In genomic region chr13:114234645-114235421, GRCh38 we compare ENCODE assay signal across 8 cellular contexts. TPM values are rescaled to one million over a fixed set of nuclear protein-coding genes. Genes with fewer than 3 reads are reported as not detected.
DNase-seq lines count a peak whose midpoint lies in the region; ATAC-seq, FAIRE-seq and TF ChIP-seq lines count a peak whose summit lies in the region.

TSS of gene CDC16 (plus strand) at chr13:114234897. CDS start at chr13:114235085, 188 bp downstream.

- peak; percentile 89 for ATAC-seq in GM19025 (IDR thresholded peaks at IDR 0.05; ENCODE audit: low read depth, unreplicated experiment)
- peak; percentile 87 for ATAC-seq in HG03280 (IDR thresholded peaks at IDR 0.05; ENCODE audit: unreplicated experiment)

- H3K9me3 ChIP-seq in kidney (ENCODE audit: control insufficient read depth in 1 of 2, low read length in 2 of 2), result no peaks in the 10 kb centered on the region

- peaks cover 4 to 24% of the 10 kb centered on the region in 2 donors for H3K36me3 ChIP-seq in kidney (ENCODE audit: control insufficient read depth in 1 of 2, insufficient read depth in 2 of 2, low read length in 2 of 2)

- peaks cover 0 to 5% of the 10 kb centered on the region in 2 donors for H3K4me1 ChIP-seq in kidney (ENCODE audit: control insufficient read depth in 1 of 2, insufficient read depth in 1 of 2, low read depth in 1 of 2, low read length in 2 of 2)

- FAIRE-seq in kidney (lab: Jason Lieb, UNC), result no peak

- DNase-seq in AG10803 (ENCODE audit: low read depth), result peak; percentile 91
- DNase-seq in NCI-H345 treated with DMSO at 0.1 percent for 48 hours (lab: John Stamatoyannopoulos, UW; ENCODE audit: unreplicated experiment), result peak; percentile 84
- peak; percentile 86 for DNase-seq in activated CD4-positive, CD25-positive, alpha-beta regulatory T cell treated with anti-CD3 and anti-CD28 coated beads, Interleukin-2, amount 50 U/mL, for 72 hours
- peak; percentile 93 for DNase-seq in cerebellar cortex (ENCODE audit: low spot score)
- DNase-seq in kidney, result peak; percentile 97
- peak; percentile 65 to 87 for DNase-seq in stimulated activated CD4-positive, alpha-beta T cell treated with anti-CD3 and anti-CD28 coated beads, Interleukin-15, amount 100 ng/mL, for 1 hour (ENCODE audit: low read depth in 1 of 2, low spot score in 1 of 2)

- peak within 1 kb of the TSS; percentile 85 for H3K4me3 ChIP-seq in AG10803 (ENCODE audit: low read length)
- peak within 1 kb of the TSS; percentile 68 to 74 for H3K4me3 ChIP-seq in kidney (ENCODE audit: low read length in 2 of 2)

- H3K27ac ChIP-seq in kidney (ENCODE audit: low read depth in 2 of 2, low read length in 2 of 2), result peak within 1 kb of the TSS; percentile 65 to 67

- TF ChIP-seq CTCF in AG10803 (conservative IDR thresholded peaks at IDR 0.05; ENCODE audit: low read length) (no peak; the same call in 1 of the 2 replicates), kidney (IDR thresholded peaks at IDR 0.05; ENCODE audit: borderline replicate concordance, extremely low read depth, insufficient read depth) (peak; percentile 19)

- peak within 1 kb of the TSS; percentile 52 to 74 for H3K9ac ChIP-seq in kidney (ENCODE audit: low read length in 2 of 2)

- intact Hi-C loops in kidney (cut with DNase I), result no loop called here

RNA-seq across cellular contexts. Expression of gene CDC16, which starts in this region (rescaled TPM):
- 57.7 TPM for total RNA-seq in kidney
- 49.3 TPM for polyA plus RNA-seq in kidney (ENCODE audit: insufficient read depth, low read depth, low replicate concordance)

Comparison
In these comparisons a context has a peak if more than half of its experiments do, and no peak if none do; other contexts are left out.
1. Peak in every context shown above with its lines: DNase-seq, ATAC-seq, H3K4me3 ChIP-seq and H3K27ac ChIP-seq.